ENCODE assay signal across 1 cellular context in genomic region chr10:101285519-101286070, GRCh38.
A peak's percentile ranks its signal among the peaks of the same experiment; 100 is the strongest.
TF ChIP-seq lines count a peak whose summit lies in the region.

No MANE protein-coding gene starts in this region.

TF ChIP-seq in WTC11, 78 proteins besides CTCF, POLR2A, EP300 and RAD21 (continued from another document and continues in another):
- TF ChIP-seq SMAD3 (CRISPR knock-in tag; IDR thresholded peaks at IDR 0.05; ENCODE audit: borderline replicate concordance): no peak
- TF ChIP-seq, protein P1, sequence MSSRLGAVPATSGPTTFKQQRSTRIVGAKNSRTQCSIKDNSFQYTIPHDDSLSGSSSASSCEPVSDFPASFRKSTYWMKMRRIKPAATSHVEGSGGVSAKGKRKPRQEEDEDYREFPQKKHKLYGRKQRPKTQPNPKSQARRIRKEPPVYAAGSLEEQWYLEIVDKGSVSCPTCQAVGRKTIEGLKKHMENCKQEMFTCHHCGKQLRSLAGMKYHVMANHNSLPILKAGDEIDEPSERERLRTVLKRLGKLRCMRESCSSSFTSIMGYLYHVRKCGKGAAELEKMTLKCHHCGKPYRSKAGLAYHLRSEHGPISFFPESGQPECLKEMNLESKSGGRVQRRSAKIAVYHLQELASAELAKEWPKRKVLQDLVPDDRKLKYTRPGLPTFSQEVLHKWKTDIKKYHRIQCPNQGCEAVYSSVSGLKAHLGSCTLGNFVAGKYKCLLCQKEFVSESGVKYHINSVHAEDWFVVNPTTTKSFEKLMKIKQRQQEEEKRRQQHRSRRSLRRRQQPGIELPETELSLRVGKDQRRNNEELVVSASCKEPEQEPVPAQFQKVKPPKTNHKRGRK (CRISPR knock-in tag; IDR thresholded peaks at IDR 0.05; ENCODE audit: borderline replicate concordance): no peak
- TF ChIP-seq, protein P2, sequence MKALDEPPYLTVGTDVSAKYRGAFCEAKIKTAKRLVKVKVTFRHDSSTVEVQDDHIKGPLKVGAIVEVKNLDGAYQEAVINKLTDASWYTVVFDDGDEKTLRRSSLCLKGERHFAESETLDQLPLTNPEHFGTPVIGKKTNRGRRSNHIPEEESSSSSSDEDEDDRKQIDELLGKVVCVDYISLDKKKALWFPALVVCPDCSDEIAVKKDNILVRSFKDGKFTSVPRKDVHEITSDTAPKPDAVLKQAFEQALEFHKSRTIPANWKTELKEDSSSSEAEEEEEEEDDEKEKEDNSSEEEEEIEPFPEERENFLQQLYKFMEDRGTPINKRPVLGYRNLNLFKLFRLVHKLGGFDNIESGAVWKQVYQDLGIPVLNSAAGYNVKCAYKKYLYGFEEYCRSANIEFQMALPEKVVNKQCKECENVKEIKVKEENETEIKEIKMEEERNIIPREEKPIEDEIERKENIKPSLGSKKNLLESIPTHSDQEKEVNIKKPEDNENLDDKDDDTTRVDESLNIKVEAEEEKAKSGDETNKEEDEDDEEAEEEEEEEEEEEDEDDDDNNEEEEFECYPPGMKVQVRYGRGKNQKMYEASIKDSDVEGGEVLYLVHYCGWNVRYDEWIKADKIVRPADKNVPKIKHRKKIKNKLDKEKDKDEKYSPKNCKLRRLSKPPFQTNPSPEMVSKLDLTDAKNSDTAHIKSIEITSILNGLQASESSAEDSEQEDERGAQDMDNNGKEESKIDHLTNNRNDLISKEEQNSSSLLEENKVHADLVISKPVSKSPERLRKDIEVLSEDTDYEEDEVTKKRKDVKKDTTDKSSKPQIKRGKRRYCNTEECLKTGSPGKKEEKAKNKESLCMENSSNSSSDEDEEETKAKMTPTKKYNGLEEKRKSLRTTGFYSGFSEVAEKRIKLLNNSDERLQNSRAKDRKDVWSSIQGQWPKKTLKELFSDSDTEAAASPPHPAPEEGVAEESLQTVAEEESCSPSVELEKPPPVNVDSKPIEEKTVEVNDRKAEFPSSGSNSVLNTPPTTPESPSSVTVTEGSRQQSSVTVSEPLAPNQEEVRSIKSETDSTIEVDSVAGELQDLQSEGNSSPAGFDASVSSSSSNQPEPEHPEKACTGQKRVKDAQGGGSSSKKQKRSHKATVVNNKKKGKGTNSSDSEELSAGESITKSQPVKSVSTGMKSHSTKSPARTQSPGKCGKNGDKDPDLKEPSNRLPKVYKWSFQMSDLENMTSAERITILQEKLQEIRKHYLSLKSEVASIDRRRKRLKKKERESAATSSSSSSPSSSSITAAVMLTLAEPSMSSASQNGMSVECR (CRISPR knock-in tag; IDR thresholded peaks at IDR 0.05; ENCODE audit: borderline replicate concordance): 0 out of 2 replicates have a peak, but pooled peaks have one; percentile 45
- no peak for TF ChIP-seq ELF4 (CRISPR knock-in tag; IDR thresholded peaks at IDR 0.05; ENCODE audit: low read depth)
- no peak for TF ChIP-seq NFYB (CRISPR knock-in tag; conservative IDR thresholded peaks at IDR 0.05; ENCODE audit: low read depth)
- no peak for TF ChIP-seq ZNF423 (CRISPR knock-in tag; IDR thresholded peaks at IDR 0.05)
- TF ChIP-seq ZBTB21 (CRISPR knock-in tag; IDR thresholded peaks at IDR 0.05; ENCODE audit: borderline replicate concordance): no peak
- TF ChIP-seq, protein P3, sequence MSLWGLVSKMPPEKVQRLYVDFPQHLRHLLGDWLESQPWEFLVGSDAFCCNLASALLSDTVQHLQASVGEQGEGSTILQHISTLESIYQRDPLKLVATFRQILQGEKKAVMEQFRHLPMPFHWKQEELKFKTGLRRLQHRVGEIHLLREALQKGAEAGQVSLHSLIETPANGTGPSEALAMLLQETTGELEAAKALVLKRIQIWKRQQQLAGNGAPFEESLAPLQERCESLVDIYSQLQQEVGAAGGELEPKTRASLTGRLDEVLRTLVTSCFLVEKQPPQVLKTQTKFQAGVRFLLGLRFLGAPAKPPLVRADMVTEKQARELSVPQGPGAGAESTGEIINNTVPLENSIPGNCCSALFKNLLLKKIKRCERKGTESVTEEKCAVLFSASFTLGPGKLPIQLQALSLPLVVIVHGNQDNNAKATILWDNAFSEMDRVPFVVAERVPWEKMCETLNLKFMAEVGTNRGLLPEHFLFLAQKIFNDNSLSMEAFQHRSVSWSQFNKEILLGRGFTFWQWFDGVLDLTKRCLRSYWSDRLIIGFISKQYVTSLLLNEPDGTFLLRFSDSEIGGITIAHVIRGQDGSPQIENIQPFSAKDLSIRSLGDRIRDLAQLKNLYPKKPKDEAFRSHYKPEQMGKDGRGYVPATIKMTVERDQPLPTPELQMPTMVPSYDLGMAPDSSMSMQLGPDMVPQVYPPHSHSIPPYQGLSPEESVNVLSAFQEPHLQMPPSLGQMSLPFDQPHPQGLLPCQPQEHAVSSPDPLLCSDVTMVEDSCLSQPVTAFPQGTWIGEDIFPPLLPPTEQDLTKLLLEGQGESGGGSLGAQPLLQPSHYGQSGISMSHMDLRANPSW (CRISPR knock-in tag; conservative IDR thresholded peaks at IDR 0.05; ENCODE audit: low read depth): no peak
- no peak for TF ChIP-seq ZNF138 (CRISPR knock-in tag; conservative IDR thresholded peaks at IDR 0.05)
- TF ChIP-seq, protein P4, sequence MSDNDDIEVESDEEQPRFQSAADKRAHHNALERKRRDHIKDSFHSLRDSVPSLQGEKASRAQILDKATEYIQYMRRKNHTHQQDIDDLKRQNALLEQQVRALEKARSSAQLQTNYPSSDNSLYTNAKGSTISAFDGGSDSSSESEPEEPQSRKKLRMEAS (CRISPR knock-in tag; IDR thresholded peaks at IDR 0.05): peak; percentile 78; the same call in 1 of the 2 replicates
- no peak for TF ChIP-seq SOX15 (CRISPR knock-in tag; IDR thresholded peaks at IDR 0.05)
- no peak for TF ChIP-seq GABPB1 (CRISPR knock-in tag; IDR thresholded peaks at IDR 0.05)
- TF ChIP-seq FOXP1 (CRISPR knock-in tag; IDR thresholded peaks at IDR 0.05; ENCODE audit: borderline replicate concordance): peak; percentile 57; the same call in 1 of the 2 replicates
- no peak for TF ChIP-seq ZBTB43 (CRISPR knock-in tag; IDR thresholded peaks at IDR 0.05)
- TF ChIP-seq, protein P5, sequence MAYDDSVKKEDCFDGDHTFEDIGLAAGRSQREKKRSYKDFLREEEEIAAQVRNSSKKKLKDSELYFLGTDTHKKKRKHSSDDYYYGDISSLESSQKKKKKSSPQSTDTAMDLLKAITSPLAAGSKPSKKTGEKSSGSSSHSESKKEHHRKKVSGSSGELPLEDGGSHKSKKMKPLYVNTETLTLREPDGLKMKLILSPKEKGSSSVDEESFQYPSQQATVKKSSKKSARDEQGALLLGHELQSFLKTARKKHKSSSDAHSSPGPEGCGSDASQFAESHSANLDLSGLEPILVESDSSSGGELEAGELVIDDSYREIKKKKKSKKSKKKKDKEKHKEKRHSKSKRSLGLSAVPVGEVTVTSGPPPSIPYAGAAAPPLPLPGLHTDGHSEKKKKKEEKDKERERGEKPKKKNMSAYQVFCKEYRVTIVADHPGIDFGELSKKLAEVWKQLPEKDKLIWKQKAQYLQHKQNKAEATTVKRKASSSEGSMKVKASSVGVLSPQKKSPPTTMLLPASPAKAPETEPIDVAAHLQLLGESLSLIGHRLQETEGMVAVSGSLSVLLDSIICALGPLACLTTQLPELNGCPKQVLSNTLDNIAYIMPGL (CRISPR knock-in tag; IDR thresholded peaks at IDR 0.05): no peak
- TF ChIP-seq, protein P6, sequence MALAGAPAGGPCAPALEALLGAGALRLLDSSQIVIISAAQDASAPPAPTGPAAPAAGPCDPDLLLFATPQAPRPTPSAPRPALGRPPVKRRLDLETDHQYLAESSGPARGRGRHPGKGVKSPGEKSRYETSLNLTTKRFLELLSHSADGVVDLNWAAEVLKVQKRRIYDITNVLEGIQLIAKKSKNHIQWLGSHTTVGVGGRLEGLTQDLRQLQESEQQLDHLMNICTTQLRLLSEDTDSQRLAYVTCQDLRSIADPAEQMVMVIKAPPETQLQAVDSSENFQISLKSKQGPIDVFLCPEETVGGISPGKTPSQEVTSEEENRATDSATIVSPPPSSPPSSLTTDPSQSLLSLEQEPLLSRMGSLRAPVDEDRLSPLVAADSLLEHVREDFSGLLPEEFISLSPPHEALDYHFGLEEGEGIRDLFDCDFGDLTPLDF (CRISPR knock-in tag; IDR thresholded peaks at IDR 0.05): no peak
- TF ChIP-seq ATF2 (CRISPR knock-in tag; IDR thresholded peaks at IDR 0.05; ENCODE audit: borderline replicate concordance, low read depth): no peak
- no peak for TF ChIP-seq ESRRA (CRISPR knock-in tag; IDR thresholded peaks at IDR 0.05; ENCODE audit: borderline replicate concordance)
- TF ChIP-seq, protein P7, sequence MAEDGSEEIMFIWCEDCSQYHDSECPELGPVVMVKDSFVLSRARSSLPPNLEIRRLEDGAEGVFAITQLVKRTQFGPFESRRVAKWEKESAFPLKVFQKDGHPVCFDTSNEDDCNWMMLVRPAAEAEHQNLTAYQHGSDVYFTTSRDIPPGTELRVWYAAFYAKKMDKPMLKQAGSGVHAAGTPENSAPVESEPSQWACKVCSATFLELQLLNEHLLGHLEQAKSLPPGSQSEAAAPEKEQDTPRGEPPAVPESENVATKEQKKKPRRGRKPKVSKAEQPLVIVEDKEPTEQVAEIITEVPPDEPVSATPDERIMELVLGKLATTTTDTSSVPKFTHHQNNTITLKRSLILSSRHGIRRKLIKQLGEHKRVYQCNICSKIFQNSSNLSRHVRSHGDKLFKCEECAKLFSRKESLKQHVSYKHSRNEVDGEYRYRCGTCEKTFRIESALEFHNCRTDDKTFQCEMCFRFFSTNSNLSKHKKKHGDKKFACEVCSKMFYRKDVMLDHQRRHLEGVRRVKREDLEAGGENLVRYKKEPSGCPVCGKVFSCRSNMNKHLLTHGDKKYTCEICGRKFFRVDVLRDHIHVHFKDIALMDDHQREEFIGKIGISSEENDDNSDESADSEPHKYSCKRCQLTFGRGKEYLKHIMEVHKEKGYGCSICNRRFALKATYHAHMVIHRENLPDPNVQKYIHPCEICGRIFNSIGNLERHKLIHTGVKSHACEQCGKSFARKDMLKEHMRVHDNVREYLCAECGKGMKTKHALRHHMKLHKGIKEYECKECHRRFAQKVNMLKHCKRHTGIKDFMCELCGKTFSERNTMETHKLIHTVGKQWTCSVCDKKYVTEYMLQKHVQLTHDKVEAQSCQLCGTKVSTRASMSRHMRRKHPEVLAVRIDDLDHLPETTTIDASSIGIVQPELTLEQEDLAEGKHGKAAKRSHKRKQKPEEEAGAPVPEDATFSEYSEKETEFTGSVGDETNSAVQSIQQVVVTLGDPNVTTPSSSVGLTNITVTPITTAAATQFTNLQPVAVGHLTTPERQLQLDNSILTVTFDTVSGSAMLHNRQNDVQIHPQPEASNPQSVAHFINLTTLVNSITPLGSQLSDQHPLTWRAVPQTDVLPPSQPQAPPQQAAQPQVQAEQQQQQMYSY (CRISPR knock-in tag; IDR thresholded peaks at IDR 0.05): no peak; the same call in 1 of the 2 replicates
- no peak for TF ChIP-seq SMAD4 (CRISPR knock-in tag; IDR thresholded peaks at IDR 0.05)
- TF ChIP-seq TEAD1 (CRISPR knock-in tag; IDR thresholded peaks at IDR 0.05): no peak
- TF ChIP-seq ZNF281 (CRISPR knock-in tag; IDR thresholded peaks at IDR 0.05): peak; percentile 27; the same call in 1 of the 2 replicates
- TF ChIP-seq, protein P8, sequence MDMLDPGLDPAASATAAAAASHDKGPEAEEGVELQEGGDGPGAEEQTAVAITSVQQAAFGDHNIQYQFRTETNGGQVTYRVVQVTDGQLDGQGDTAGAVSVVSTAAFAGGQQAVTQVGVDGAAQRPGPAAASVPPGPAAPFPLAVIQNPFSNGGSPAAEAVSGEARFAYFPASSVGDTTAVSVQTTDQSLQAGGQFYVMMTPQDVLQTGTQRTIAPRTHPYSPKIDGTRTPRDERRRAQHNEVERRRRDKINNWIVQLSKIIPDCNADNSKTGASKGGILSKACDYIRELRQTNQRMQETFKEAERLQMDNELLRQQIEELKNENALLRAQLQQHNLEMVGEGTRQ (CRISPR knock-in tag; IDR thresholded peaks at IDR 0.05): no peak
